Comparison of ENCODE assay signal across 1 cellular context in the genomic region with DNA sequence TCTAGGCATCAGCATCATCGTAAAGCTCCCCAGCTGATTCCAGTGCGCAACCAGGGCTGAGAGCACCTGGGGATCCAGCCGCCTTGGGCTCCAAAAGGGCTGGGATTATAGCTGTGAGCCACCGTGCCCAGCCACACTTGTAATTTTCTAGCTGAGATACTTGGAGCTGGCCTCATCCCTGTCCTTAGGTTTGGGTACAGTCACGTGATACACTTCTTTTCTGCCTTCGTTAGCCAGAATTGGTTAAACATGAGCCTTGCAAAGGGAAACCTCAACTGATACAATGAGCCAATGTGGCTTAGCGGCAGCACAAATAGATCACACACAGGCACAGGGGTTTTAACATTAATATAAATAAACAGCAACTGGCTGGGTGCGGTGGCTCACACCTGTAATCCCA.
A peak's percentile ranks its signal among the peaks of the same experiment; 100 is the strongest.
TF ChIP-seq lines count a peak whose summit lies in the region.

No MANE protein-coding gene starts in this region.

TF ChIP-seq in K562, 482 proteins besides CTCF, POLR2A, EP300 and RAD21 (continued from another document):
- TF ChIP-seq CBFA2T2 (conservative IDR thresholded peaks at IDR 0.05): 0 out of 2 replicates have a peak, but pooled peaks have one; percentile 4
- TF ChIP-seq, protein P1, sequence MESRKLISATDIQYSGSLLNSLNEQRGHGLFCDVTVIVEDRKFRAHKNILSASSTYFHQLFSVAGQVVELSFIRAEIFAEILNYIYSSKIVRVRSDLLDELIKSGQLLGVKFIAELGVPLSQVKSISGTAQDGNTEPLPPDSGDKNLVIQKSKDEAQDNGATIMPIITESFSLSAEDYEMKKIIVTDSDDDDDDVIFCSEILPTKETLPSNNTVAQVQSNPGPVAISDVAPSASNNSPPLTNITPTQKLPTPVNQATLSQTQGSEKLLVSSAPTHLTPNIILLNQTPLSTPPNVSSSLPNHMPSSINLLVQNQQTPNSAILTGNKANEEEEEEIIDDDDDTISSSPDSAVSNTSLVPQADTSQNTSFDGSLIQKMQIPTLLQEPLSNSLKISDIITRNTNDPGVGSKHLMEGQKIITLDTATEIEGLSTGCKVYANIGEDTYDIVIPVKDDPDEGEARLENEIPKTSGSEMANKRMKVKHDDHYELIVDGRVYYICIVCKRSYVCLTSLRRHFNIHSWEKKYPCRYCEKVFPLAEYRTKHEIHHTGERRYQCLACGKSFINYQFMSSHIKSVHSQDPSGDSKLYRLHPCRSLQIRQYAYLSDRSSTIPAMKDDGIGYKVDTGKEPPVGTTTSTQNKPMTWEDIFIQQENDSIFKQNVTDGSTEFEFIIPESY (CRISPR knock-in tag; IDR thresholded peaks at IDR 0.05): 0 out of 2 replicates have a peak, but pooled peaks have one; percentile 25
- TF ChIP-seq KLF16 (IDR thresholded peaks at IDR 0.05): no peak
- TF ChIP-seq, protein P2, sequence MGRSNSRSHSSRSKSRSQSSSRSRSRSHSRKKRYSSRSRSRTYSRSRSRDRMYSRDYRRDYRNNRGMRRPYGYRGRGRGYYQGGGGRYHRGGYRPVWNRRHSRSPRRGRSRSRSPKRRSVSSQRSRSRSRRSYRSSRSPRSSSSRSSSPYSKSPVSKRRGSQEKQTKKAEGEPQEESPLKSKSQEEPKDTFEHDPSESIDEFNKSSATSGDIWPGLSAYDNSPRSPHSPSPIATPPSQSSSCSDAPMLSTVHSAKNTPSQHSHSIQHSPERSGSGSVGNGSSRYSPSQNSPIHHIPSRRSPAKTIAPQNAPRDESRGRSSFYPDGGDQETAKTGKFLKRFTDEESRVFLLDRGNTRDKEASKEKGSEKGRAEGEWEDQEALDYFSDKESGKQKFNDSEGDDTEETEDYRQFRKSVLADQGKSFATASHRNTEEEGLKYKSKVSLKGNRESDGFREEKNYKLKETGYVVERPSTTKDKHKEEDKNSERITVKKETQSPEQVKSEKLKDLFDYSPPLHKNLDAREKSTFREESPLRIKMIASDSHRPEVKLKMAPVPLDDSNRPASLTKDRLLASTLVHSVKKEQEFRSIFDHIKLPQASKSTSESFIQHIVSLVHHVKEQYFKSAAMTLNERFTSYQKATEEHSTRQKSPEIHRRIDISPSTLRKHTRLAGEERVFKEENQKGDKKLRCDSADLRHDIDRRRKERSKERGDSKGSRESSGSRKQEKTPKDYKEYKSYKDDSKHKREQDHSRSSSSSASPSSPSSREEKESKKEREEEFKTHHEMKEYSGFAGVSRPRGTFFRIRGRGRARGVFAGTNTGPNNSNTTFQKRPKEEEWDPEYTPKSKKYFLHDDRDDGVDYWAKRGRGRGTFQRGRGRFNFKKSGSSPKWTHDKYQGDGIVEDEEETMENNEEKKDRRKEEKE (IDR thresholded peaks at IDR 0.05; ENCODE audit: borderline replicate concordance in 1 of 2, control insufficient read depth in 1 of 2, low read depth in 2 of 2, low read length in 1 of 2): no peak
- TF ChIP-seq HNRNPK (IDR thresholded peaks at IDR 0.05; ENCODE audit: low read depth, low read length, poor library complexity, severe bottlenecking): no peak
- TF ChIP-seq, protein P3, sequence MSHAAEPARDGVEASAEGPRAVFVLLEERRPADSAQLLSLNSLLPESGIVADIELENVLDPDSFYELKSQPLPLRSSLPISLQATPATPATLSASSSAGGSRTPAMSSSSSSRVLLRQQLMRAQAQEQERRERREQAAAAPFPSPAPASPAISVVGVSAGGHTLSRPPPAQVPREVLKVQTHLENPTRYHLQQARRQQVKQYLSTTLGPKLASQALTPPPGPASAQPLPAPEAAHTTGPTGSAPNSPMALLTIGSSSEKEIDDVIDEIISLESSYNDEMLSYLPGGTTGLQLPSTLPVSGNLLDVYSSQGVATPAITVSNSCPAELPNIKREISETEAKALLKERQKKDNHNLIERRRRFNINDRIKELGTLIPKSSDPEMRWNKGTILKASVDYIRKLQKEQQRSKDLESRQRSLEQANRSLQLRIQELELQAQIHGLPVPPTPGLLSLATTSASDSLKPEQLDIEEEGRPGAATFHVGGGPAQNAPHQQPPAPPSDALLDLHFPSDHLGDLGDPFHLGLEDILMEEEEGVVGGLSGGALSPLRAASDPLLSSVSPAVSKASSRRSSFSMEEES (CRISPR knock-in tag; IDR thresholded peaks at IDR 0.05): peak; percentile 85
TF ChIP-seq in K562: peak in this region for 5.
